1 cellular context compared by ENCODE assay signal in the genomic region with DNA sequence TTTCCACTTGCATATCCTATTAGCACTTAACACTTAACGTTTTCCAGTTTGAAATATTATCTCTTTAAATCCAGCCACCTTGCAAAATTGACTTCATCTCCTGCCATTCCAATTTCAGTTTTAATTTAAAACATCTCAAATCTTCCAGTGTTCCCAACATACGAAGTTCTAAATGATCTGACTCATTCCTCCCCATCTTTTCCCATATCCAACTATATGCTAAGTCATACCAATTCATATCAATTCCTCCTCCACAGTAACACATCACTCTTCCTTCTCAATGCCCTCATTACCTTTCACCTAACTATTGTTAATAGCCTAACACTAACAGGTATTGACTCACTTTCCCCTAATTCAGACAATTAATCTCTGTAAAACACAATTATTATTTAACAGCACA.
TF ChIP-seq lines count a peak whose summit lies in the region.

No MANE protein-coding gene starts in this region.

TF ChIP-seq in GM23338, 12 proteins besides CTCF, POLR2A, EP300 and RAD21 (continued from another document):
- TF ChIP-seq, protein P1, sequence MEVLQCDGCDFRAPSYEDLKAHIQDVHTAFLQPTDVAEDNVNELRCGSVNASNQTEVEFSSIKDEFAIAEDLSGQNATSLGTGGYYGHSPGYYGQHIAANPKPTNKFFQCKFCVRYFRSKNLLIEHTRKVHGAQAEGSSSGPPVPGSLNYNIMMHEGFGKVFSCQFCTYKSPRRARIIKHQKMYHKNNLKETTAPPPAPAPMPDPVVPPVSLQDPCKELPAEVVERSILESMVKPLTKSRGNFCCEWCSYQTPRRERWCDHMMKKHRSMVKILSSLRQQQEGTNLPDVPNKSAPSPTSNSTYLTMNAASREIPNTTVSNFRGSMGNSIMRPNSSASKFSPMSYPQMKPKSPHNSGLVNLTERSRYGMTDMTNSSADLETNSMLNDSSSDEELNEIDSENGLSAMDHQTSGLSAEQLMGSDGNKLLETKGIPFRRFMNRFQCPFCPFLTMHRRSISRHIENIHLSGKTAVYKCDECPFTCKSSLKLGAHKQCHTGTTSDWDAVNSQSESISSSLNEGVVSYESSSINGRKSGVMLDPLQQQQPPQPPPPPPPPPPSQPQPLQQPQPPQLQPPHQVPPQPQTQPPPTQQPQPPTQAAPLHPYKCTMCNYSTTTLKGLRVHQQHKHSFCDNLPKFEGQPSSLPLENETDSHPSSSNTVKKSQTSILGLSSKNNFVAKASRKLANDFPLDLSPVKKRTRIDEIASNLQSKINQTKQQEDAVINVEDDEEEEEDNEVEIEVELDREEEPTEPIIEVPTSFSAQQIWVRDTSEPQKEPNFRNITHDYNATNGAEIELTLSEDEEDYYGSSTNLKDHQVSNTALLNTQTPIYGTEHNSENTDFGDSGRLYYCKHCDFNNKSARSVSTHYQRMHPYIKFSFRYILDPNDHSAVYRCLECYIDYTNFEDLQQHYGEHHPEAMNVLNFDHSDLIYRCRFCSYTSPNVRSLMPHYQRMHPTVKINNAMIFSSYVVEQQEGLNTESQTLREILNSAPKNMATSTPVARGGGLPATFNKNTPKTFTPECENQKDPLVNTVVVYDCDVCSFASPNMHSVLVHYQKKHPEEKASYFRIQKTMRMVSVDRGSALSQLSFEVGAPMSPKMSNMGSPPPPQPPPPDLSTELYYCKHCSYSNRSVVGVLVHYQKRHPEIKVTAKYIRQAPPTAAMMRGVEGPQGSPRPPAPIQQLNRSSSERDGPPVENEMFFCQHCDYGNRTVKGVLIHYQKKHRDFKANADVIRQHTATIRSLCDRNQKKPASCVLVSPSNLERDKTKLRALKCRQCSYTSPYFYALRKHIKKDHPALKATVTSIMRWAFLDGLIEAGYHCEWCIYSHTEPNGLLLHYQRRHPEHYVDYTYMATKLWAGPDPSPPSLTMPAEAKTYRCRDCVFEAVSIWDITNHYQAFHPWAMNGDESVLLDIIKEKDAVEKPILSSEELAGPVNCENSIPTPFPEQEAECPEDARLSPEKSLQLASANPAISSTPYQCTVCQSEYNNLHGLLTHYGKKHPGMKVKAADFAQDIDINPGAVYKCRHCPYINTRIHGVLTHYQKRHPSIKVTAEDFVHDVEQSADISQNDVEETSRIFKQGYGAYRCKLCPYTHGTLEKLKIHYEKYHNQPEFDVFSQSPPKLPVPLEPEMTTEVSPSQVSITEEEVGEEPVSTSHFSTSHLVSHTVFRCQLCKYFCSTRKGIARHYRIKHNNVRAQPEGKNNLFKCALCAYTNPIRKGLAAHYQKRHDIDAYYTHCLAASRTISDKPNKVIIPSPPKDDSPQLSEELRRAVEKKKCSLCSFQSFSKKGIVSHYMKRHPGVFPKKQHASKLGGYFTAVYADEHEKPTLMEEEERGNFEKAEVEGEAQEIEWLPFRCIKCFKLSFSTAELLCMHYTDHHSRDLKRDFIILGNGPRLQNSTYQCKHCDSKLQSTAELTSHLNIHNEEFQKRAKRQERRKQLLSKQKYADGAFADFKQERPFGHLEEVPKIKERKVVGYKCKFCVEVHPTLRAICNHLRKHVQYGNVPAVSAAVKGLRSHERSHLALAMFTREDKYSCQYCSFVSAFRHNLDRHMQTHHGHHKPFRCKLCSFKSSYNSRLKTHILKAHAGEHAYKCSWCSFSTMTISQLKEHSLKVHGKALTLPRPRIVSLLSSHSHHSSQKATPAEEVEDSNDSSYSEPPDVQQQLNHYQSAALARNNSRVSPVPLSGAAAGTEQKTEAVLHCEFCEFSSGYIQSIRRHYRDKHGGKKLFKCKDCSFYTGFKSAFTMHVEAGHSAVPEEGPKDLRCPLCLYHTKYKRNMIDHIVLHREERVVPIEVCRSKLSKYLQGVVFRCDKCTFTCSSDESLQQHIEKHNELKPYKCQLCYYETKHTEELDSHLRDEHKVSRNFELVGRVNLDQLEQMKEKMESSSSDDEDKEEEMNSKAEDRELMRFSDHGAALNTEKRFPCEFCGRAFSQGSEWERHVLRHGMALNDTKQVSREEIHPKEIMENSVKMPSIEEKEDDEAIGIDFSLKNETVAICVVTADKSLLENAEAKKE (CRISPR knock-in tag; IDR thresholded peaks at IDR 0.05), result no peak
- TF ChIP-seq STAT1 (IDR thresholded peaks at IDR 0.05; ENCODE audit: unreplicated experiment) (no peak), NANOG (IDR thresholded peaks at IDR 0.05; ENCODE audit: borderline replicate concordance) (no peak), CREB1 (CRISPR knock-in tag; IDR thresholded peaks at IDR 0.05; ENCODE audit: low read depth) (no peak), EZH2phosphoT487 (IDR thresholded peaks at IDR 0.05; ENCODE audit: unreplicated experiment) (no peak), POLR2AphosphoS5 (IDR thresholded peaks at IDR 0.05; ENCODE audit: low read depth) (no peak), ZNF331 (CRISPR knock-in tag; IDR thresholded peaks at IDR 0.05; ENCODE audit: low read depth) (no peak)
- TF ChIP-seq, protein P2, sequence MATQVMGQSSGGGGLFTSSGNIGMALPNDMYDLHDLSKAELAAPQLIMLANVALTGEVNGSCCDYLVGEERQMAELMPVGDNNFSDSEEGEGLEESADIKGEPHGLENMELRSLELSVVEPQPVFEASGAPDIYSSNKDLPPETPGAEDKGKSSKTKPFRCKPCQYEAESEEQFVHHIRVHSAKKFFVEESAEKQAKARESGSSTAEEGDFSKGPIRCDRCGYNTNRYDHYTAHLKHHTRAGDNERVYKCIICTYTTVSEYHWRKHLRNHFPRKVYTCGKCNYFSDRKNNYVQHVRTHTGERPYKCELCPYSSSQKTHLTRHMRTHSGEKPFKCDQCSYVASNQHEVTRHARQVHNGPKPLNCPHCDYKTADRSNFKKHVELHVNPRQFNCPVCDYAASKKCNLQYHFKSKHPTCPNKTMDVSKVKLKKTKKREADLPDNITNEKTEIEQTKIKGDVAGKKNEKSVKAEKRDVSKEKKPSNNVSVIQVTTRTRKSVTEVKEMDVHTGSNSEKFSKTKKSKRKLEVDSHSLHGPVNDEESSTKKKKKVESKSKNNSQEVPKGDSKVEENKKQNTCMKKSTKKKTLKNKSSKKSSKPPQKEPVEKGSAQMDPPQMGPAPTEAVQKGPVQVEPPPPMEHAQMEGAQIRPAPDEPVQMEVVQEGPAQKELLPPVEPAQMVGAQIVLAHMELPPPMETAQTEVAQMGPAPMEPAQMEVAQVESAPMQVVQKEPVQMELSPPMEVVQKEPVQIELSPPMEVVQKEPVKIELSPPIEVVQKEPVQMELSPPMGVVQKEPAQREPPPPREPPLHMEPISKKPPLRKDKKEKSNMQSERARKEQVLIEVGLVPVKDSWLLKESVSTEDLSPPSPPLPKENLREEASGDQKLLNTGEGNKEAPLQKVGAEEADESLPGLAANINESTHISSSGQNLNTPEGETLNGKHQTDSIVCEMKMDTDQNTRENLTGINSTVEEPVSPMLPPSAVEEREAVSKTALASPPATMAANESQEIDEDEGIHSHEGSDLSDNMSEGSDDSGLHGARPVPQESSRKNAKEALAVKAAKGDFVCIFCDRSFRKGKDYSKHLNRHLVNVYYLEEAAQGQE (IDR thresholded peaks at IDR 0.05; ENCODE audit: unreplicated experiment), result no peak
